24 cellular contexts compared by ENCODE assay signal in the genomic region with DNA sequence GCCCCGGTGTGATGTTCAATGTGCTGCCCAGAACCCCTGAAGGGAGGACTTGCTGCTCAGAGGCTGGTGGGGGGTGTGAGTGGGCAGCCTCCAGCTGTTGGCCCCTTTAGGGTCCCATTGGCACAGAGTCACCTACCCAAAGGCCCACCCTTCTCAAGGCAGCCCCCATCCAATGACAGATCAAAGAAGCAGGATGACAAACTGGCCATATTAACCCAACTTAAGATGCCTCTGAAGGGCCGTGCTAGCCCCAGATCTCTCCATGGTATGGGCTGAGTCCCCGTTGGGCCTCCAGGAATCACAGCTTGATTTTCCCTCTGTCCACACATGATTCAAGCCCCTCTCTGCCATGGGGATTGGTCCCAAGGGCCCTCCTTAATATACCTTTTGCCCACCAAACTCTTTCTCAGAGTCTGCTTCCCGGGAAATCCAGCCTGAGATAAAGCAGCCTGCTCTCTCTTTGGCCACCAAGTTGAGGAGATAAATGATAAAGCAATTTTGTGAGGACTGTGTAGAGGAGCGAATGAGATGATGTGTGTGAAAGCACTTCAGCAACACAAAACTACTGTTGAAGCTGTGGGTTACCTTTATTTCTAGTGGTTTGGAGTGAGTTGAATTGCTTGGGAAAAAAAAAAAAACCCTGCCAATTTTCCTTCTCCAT. TPM values are rescaled to one million over a fixed set of nuclear protein-coding genes. Genes with fewer than 3 reads are reported as not detected.
DNase-seq lines count a peak whose midpoint lies in the region; ATAC-seq lines count a peak whose summit lies in the region.
"Had no signal": no experiment of that assay in that cellular context is flagged by ENCODE, and none has a peak within 500 bp of the region (broad histone marks: within the 10 kb centered on the region; RNA-seq: fewer than 3 reads in every experiment).

No MANE protein-coding gene starts in this region.

- intact Hi-C loops in dendritic cell treated with granulocyte-macrophage colony-stimulating factor and Interleukin-4, amounts not matched to agents 40 ng/mL and 50 ng/mL, for 4 days (cut with micrococcal nuclease) = no loop called here

- H2BK15ac ChIP-seq in neuronal stem cell (ENCODE audit: low read length) = no peak overlapping the region

- H4K8ac ChIP-seq in neuronal stem cell (ENCODE audit: low read depth, low read length) = no peak overlapping the region

- no peak overlapping the region for H3K4ac ChIP-seq in neuronal stem cell (ENCODE audit: low read length)

- no peak overlapping the region for H3K27ac ChIP-seq in neuronal stem cell (replicated peaks; ENCODE audit: low read length)
- H3K27ac ChIP-seq: A549; BLaER1 treated with 17β-estradiol and CSF1 and Interleukin-3, amounts not matched to agents 10 nM and 100 nM; GM23248 had no signal

- H3K27me3 ChIP-seq in neuronal stem cell (ENCODE audit: control insufficient read depth in 3 of 3, insufficient read depth in 3 of 3, low read depth in 1 of 3, low read length in 3 of 3) = no peaks in the 10 kb centered on the region
- H3K27me3 ChIP-seq: BE2C; BLaER1 treated with 17β-estradiol and CSF1 and Interleukin-3, amounts not matched to agents 10 nM and 100 nM had no signal

- H3K4me3 ChIP-seq in neuronal stem cell (ENCODE audit: low read length in 2 of 2) = no peak overlapping the region
- H3K4me3 ChIP-seq: A549; BLaER1 treated with 17β-estradiol and CSF1 and Interleukin-3, amounts not matched to agents 10 nM and 100 nM; GM12878; GM23248 had no signal

- H3K4me3 Mint-ChIP-seq in dendritic cell treated with granulocyte-macrophage colony-stimulating factor and Interleukin-4, amounts not matched to agents 40 ng/mL and 50 ng/mL, for 4 days = no peak overlapping the region
- H3K4me3 Mint-ChIP-seq: CD14-positive monocyte; CD4-positive, alpha-beta T cell; CD8-positive, alpha-beta memory T cell had no signal

- H3K9me3 ChIP-seq in neuronal stem cell (replicated peaks in 1 of 2; ENCODE audit: control insufficient read depth in 2 of 2, insufficient read depth in 1 of 2, low read depth in 1 of 2, low read length in 2 of 2) = peaks cover 0 to 7% of the 10 kb centered on the region in 2 donors
- H3K9me3 ChIP-seq: A549, BE2C had no signal

- H3K27ac Mint-ChIP-seq in dendritic cell treated with granulocyte-macrophage colony-stimulating factor and Interleukin-4, amounts not matched to agents 40 ng/mL and 50 ng/mL, for 4 days = peak overlapping the region; percentile 43
- H3K27ac Mint-ChIP-seq: CD4-positive, alpha-beta T cell; CD8-positive, alpha-beta memory T cell had no signal

- H3K23ac ChIP-seq in neuronal stem cell (ENCODE audit: low read depth, low read length, poor library complexity) = peak overlapping the region; percentile 50

- H3K9me3 Mint-ChIP-seq in dendritic cell treated with granulocyte-macrophage colony-stimulating factor and Interleukin-4, amounts not matched to agents 40 ng/mL and 50 ng/mL, for 4 days = peaks cover 13% of the 10 kb centered on the region

- no peaks in the 10 kb centered on the region for H3K27me3 Mint-ChIP-seq in dendritic cell treated with granulocyte-macrophage colony-stimulating factor and Interleukin-4, amounts not matched to agents 40 ng/mL and 50 ng/mL, for 4 days
- H3K27me3 Mint-ChIP-seq: CD4-positive, alpha-beta T cell had no signal

- H3K4me1 Mint-ChIP-seq in dendritic cell treated with granulocyte-macrophage colony-stimulating factor and Interleukin-4, amounts not matched to agents 40 ng/mL and 50 ng/mL, for 4 days (ENCODE audit: low read depth) = peaks cover 30% of the 10 kb centered on the region

- no peaks in the 10 kb centered on the region for H3K79me1 ChIP-seq in neuronal stem cell (ENCODE audit: low read depth, low read length)

- H3K9ac ChIP-seq in neuronal stem cell (ENCODE audit: low read depth, low read length, poor library complexity) = no peak overlapping the region
- H3K9ac ChIP-seq: BLaER1 treated with 17β-estradiol and CSF1 and Interleukin-3, amounts not matched to agents 10 nM and 100 nM; GM23248 had no signal

- H3K14ac ChIP-seq in neuronal stem cell (ENCODE audit: low read length) = peak overlapping the region; percentile 38

- H4K91ac ChIP-seq in neuronal stem cell (ENCODE audit: low read depth, low read length, poor library complexity) = no peak overlapping the region

- no peak overlapping the region for H2AK5ac ChIP-seq in neuronal stem cell (ENCODE audit: low read depth, low read length)

- ATAC-seq in HG03469 (IDR thresholded peaks at IDR 0.05; ENCODE audit: unreplicated experiment) = no peak
- ATAC-seq: A549, GM12878 had no signal

- H3K18ac ChIP-seq in neuronal stem cell (ENCODE audit: low read length) = peak overlapping the region; percentile 35

- no peak overlapping the region for H2BK12ac ChIP-seq in neuronal stem cell (ENCODE audit: low read length)

- peak; percentile 22 for DNase-seq in islet precursor cell
- no peak for DNase-seq in neuronal stem cell (ENCODE audit: low spot score)
- no peak for DNase-seq in GF-D8 (lab: John Stamatoyannopoulos, UW)
- DNase-seq in NCI-H82 (lab: John Stamatoyannopoulos, UW) = no peak
- no peak for DNase-seq in COR-L47 (lab: John Stamatoyannopoulos, UW)
- DNase-seq: 8988T; ACHN; AML-193; BE2C; Calu3; CD4-positive, alpha-beta T cell; DMS153; DND-41; GM23248; H7; HCEC 1CT had no signal

- H2BK120ac ChIP-seq in neuronal stem cell (ENCODE audit: low read depth, low read length) = no peak overlapping the region

- H3K36me3 Mint-ChIP-seq in dendritic cell treated with granulocyte-macrophage colony-stimulating factor and Interleukin-4, amounts not matched to agents 40 ng/mL and 50 ng/mL, for 4 days (ENCODE audit: low read depth) = peaks cover 10% of the 10 kb centered on the region
- H3K36me3 Mint-ChIP-seq: CD14-positive monocyte had no signal

- no peaks in the 10 kb centered on the region for H3K36me3 ChIP-seq in neuronal stem cell (replicated peaks in 1 of 2; ENCODE audit: control insufficient read depth in 2 of 2, insufficient read depth in 2 of 2, low read length in 2 of 2)
- H3K36me3 ChIP-seq: BE2C; BLaER1 treated with 17β-estradiol and CSF1 and Interleukin-3, amounts not matched to agents 10 nM and 100 nM had no signal

- H3K4me1 ChIP-seq in neuronal stem cell (ENCODE audit: control insufficient read depth in 2 of 2, insufficient read depth in 1 of 2, low read depth in 1 of 2, low read length in 2 of 2) = no peaks in the 10 kb centered on the region
- H3K4me1 ChIP-seq: A549, BE2C had no signal

- no peak overlapping the region for H2BK5ac ChIP-seq in neuronal stem cell (ENCODE audit: low read length)

- no peak overlapping the region for H3K4me2 ChIP-seq in neuronal stem cell (ENCODE audit: insufficient read depth, low read length, poor library complexity, severe bottlenecking)
- H3K4me2 ChIP-seq: A549; BLaER1 treated with 17β-estradiol and CSF1 and Interleukin-3, amounts not matched to agents 10 nM and 100 nM had no signal

- no CpG with 5 or more reads among the region's 5 CpGs for WGBS in neuronal stem cell (ENCODE audit: extremely low coverage in 2 of 2, insufficient read length in 2 of 2, insufficient replicate concordance in 1 of 2), 2 donors

- no peak overlapping the region for H2AFZ ChIP-seq in neuronal stem cell (ENCODE audit: low read length)
- H2AFZ ChIP-seq: GM23248 had no signal

RNA-seq across cellular contexts. Expression of gene C10orf71, which starts 38.2 kb away (rescaled TPM):
- polyA plus RNA-seq in neuronal stem cell (2013, experiment 1 of 2) = 0.01 TPM
- 0.03 TPM for polyA plus RNA-seq in neuronal stem cell (2013, experiment 2 of 2)
- polyA plus RNA-seq: A549; CD14-positive monocyte; CD8-positive, alpha-beta memory T cell; GM12878; GM23248; H1 had no signal
